Comparison of ENCODE assay signal across 7 cellular contexts in genomic region chr20:31560900-31561598, GRCh38. TPM values are rescaled to one million over a fixed set of nuclear protein-coding genes. Genes with fewer than 3 reads are reported as not detected.
DNase-seq lines count a peak whose midpoint lies in the region; ATAC-seq and TF ChIP-seq lines count a peak whose summit lies in the region.

No MANE protein-coding gene starts in this region.

- H3K4me3 ChIP-seq in HFF-Myc (replicated peaks; ENCODE audit: low read depth, low read length) (no peak overlapping the region), SK-N-MC (no peak overlapping the region), fibroblast of pulmonary artery (replicated peaks; ENCODE audit: low read depth, low read length) (no peak overlapping the region)
- no peak overlapping the region for H3K4me3 ChIP-seq in CD8-positive, alpha-beta T cell (ENCODE audit: low read depth, low read length)

- no peaks in the 10 kb centered on the region for H3K9me3 Mint-ChIP-seq in stimulated activated naive B cell treated with anti-CD40 and anti-IgM and Interleukin-4, amounts not matched to agents 10 μg/mL and 1 μg/mL and 100 μg/mL, for 72 hours
- no peaks in the 10 kb centered on the region for H3K9me3 Mint-ChIP-seq in CD8-positive, alpha-beta T cell

- ATAC-seq in stimulated activated naive B cell treated with anti-CD40 and anti-IgM and Interleukin-4, amounts not matched to agents 10 μg/mL and 1 μg/mL and 100 μg/mL, for 72 hours (replicated peaks): no peak
- ATAC-seq in CD8-positive, alpha-beta T cell: no peak
- no peak for ATAC-seq in GM18907 (IDR thresholded peaks at IDR 0.05; ENCODE audit: unreplicated experiment)

- TF ChIP-seq CTCF in HFF-Myc (IDR thresholded peaks at IDR 0.05; ENCODE audit: low read depth, low read length, missing control alignments) (no peak), fibroblast of pulmonary artery (IDR thresholded peaks at IDR 0.05; ENCODE audit: low read length, missing control alignments) (no peak)
- no peak for TF ChIP-seq CTCF in CD8-positive, alpha-beta T cell (IDR thresholded peaks at IDR 0.05)

- peaks cover 44 to 53% of the 10 kb centered on the region in 2 donors for H3K36me3 Mint-ChIP-seq in stimulated activated naive B cell treated with anti-CD40 and anti-IgM and Interleukin-4, amounts not matched to agents 10 μg/mL and 1 μg/mL and 100 μg/mL, for 72 hours
- H3K36me3 Mint-ChIP-seq in CD8-positive, alpha-beta T cell: peaks cover 66% of the 10 kb centered on the region

- intact Hi-C loops in CD8-positive, alpha-beta T cell (cut with DNase I, micrococcal nuclease): loop anchor here (1.0 to 5.0 kb wide), 3 partner anchors 8 to 101 kb away; no protein-coding TSS in a partner anchor

- H3K4me1 Mint-ChIP-seq in stimulated activated naive B cell treated with anti-CD40 and anti-IgM and Interleukin-4, amounts not matched to agents 10 μg/mL and 1 μg/mL and 100 μg/mL, for 72 hours: peaks cover 12 to 17% of the 10 kb centered on the region in 2 donors
- H3K4me1 Mint-ChIP-seq in CD8-positive, alpha-beta T cell (ENCODE audit: low read depth): peaks cover 9% of the 10 kb centered on the region

- peak overlapping the region; percentile 71 for H3K27ac Mint-ChIP-seq in stimulated activated naive B cell treated with anti-CD40 and anti-IgM and Interleukin-4, amounts not matched to agents 10 μg/mL and 1 μg/mL and 100 μg/mL, for 72 hours
- no peak overlapping the region for H3K27ac Mint-ChIP-seq in CD8-positive, alpha-beta T cell

- H3K4me1 ChIP-seq in CD8-positive, alpha-beta T cell (ENCODE audit: insufficient read depth, low read length): peaks cover 8% of the 10 kb centered on the region

- CTCF ChIA-PET in CD8-positive, alpha-beta T cell (lab: Charles Lee): interaction anchor here (0.6 to 14.3 kb wide), 19 partner anchors 8 to 166 kb away, joined by 3 to 410 read pairs (median 6); partner anchors contain the start of genes HM13 and ID1

- POLR2A ChIA-PET in CD8-positive, alpha-beta T cell (lab: Charles Lee): interaction anchor here (1.2 to 5.4 kb wide), 2 partner anchors 12 to 52 kb away, joined by 4 to 35 read pairs; no protein-coding TSS in a partner anchor

- no peak overlapping the region for H3K9ac ChIP-seq in SK-N-MC (ENCODE audit: insufficient read length)

- peak; percentile 84 for DNase-seq in HFF-Myc (ENCODE audit: extremely low read depth, low read depth)
- no peak for DNase-seq in SK-N-MC (ENCODE audit: low read depth, low spot score)
- peak; percentile 93 for DNase-seq in fibroblast of pulmonary artery (ENCODE audit: low read depth)
- DNase-seq in stimulated activated naive B cell treated with anti-CD40 and anti-IgM and Interleukin-4, amounts not matched to agents 10 μg/mL and 1 μg/mL and 100 μg/mL, for 72 hours: no peak
- no peak for DNase-seq in CD8-positive, alpha-beta T cell
- DNase-seq in stimulated activated CD4-positive, alpha-beta T cell treated with anti-CD3 and anti-CD28 coated beads, Interleukin-4, amount 100 ng/mL, for 24 hours: no peak

- H3K27ac ChIP-seq in SK-N-MC: peak overlapping the region; percentile 82
- no peak overlapping the region for H3K27ac ChIP-seq in CD8-positive, alpha-beta T cell (ENCODE audit: low read depth, low read length)

- peaks cover 38% of the 10 kb centered on the region for H3K36me3 ChIP-seq in SK-N-MC (ENCODE audit: insufficient read depth, low read length)
- H3K36me3 ChIP-seq in CD8-positive, alpha-beta T cell (ENCODE audit: insufficient read depth, low read length): peaks cover 28% of the 10 kb centered on the region

- no peak overlapping the region for H3K4me3 Mint-ChIP-seq in stimulated activated naive B cell treated with anti-CD40 and anti-IgM and Interleukin-4, amounts not matched to agents 10 μg/mL and 1 μg/mL and 100 μg/mL, for 72 hours
- H3K4me3 Mint-ChIP-seq in CD8-positive, alpha-beta T cell: no peak overlapping the region

- H3K27me3 Mint-ChIP-seq in stimulated activated naive B cell treated with anti-CD40 and anti-IgM and Interleukin-4, amounts not matched to agents 10 μg/mL and 1 μg/mL and 100 μg/mL, for 72 hours: no peaks in the 10 kb centered on the region
- H3K27me3 Mint-ChIP-seq in CD8-positive, alpha-beta T cell (ENCODE audit: low read depth): no peaks in the 10 kb centered on the region

- no peaks in the 10 kb centered on the region for H3K27me3 ChIP-seq in CD8-positive, alpha-beta T cell (ENCODE audit: insufficient read depth, low read length)

- no peaks in the 10 kb centered on the region for H3K9me3 ChIP-seq in SK-N-MC (ENCODE audit: low read depth, low read length)
- no peaks in the 10 kb centered on the region for H3K9me3 ChIP-seq in CD8-positive, alpha-beta T cell (ENCODE audit: low read length)

RNA-seq across cellular contexts. Expression of gene ID1, which starts 44.0 kb away (rescaled TPM):
- 10 to 100 TPM in 1 of 2 experiments, 1 to 10 TPM in 1; 8.1 to 11.0 TPM for total RNA-seq in CD8-positive, alpha-beta T cell

RNA-seq across cellular contexts. Expression of gene HM13, which starts 46.8 kb away (rescaled TPM):
- 100 to 1,000 TPM; 106 to 107 TPM for total RNA-seq in CD8-positive, alpha-beta T cell

Comparison
In these comparisons a context has a peak if more than half of its experiments do, and no peak if none do; other contexts are left out.
1. DNase-seq: peak in HFF-Myc (single experiment) and fibroblast of pulmonary artery (single experiment); none in SK-N-MC (single experiment), stimulated activated naive B cell treated with anti-CD40 and anti-IgM and Interleukin-4, amounts not matched to agents 10 μg/mL and 1 μg/mL and 100 μg/mL, for 72 hours (single experiment), CD8-positive, alpha-beta T cell (0 of 7) and stimulated activated CD4-positive, alpha-beta T cell treated with anti-CD3 and anti-CD28 coated beads, Interleukin-4, amount 100 ng/mL, for 24 hours (single experiment).